31 cellular contexts compared by ENCODE assay signal in genomic region chr3:37605754-37606153, GRCh38.
"Had no signal": no experiment of that assay in that cellular context is flagged by ENCODE, and none has a peak within 500 bp of the region (broad histone marks: within the 10 kb centered on the region; RNA-seq: fewer than 3 reads in every experiment).

No MANE protein-coding gene starts in this region.

- H3K36me3 Mint-ChIP-seq: activated CD8-positive, alpha-beta memory T cell treated with anti-CD3 and anti-CD28 coated beads, Interleukin-2, amount 10 ng/mL, durations not matched to agents 7 days and 5 days; activated naive CD8-positive, alpha-beta T cell; natural killer cell; stimulated activated naive B cell treated with anti-CD40 and anti-IgM and Interleukin-4, amounts not matched to agents 10 μg/mL and 1 μg/mL and 100 μg/mL, for 72 hours had no signal

- H3K4me3 Mint-ChIP-seq: activated B cell treated with CpG ODN at 0.5 μM for 24 hours; activated CD8-positive, alpha-beta memory T cell treated with anti-CD3 and anti-CD28 coated beads, Interleukin-2, amount 10 ng/mL, durations not matched to agents 7 days and 5 days; activated CD8-positive, alpha-beta T cell treated with anti-CD3 and anti-CD28 coated beads, Interleukin-2, amount 10 ng/mL, durations not matched to agents 7 days and 5 days; activated naive CD8-positive, alpha-beta T cell; effector memory CD8-positive, alpha-beta T cell; natural killer cell; stimulated activated naive B cell treated with anti-CD40 and anti-IgM and Interleukin-4, amounts not matched to agents 10 μg/mL and 1 μg/mL and 100 μg/mL, for 72 hours; T-helper 2 cell treated with Interferon-gamma antibody and Interleukin-4, amounts not matched to agents 5 μg/mL and 100 μg/mL, for 36 hours had no signal

- DNase-seq: activated B cell treated with CpG ODN at 0.5 μM for 24 hours; activated CD8-positive, alpha-beta memory T cell treated with anti-CD3 and anti-CD28 coated beads, Interleukin-2, amount 10 ng/mL, durations not matched to agents 7 days and 5 days; activated CD8-positive, alpha-beta T cell treated with anti-CD3 and anti-CD28 coated beads, Interleukin-2, amount 10 ng/mL, durations not matched to agents 7 days and 5 days; activated effector memory CD4-positive, alpha-beta T cell treated with Interleukin-2 at 50 U/mL for 16 hours; activated naive CD4-positive, alpha-beta T cell treated with Interleukin-2 at 50 U/mL for 16 hours; activated T-cell treated with anti-CD3 and anti-CD28 coated beads, Interleukin-2, amount 50 U/mL, for 48 hours; brain microvascular endothelial cell; cortex of kidney; effector memory CD8-positive, alpha-beta T cell; erythroblast; hippocampal formation; left cardiac atrium; mammary epithelial cell; natural killer cell; ovary; retina; small intestine; stimulated activated CD4-positive, alpha-beta T cell treated with anti-CD3 and anti-CD28 coated beads, Interleukin-4, amount 100 ng/mL, for 24 hours; stimulated activated naive B cell treated with anti-CD40 and anti-IgM and Interleukin-4, amounts not matched to agents 10 μg/mL and 1 μg/mL and 100 μg/mL, for 72 hours; stomach; T-helper 1 cell; transverse colon had no signal

- H3K36me3 ChIP-seq: brain microvascular endothelial cell, ovary, stomach, transverse colon had no signal

- H3K4me1 Mint-ChIP-seq: activated B cell treated with CpG ODN at 0.5 μM for 24 hours; activated CD8-positive, alpha-beta memory T cell treated with anti-CD3 and anti-CD28 coated beads, Interleukin-2, amount 10 ng/mL, durations not matched to agents 7 days and 5 days; natural killer cell; stimulated activated naive B cell treated with anti-CD40 and anti-IgM and Interleukin-4, amounts not matched to agents 10 μg/mL and 1 μg/mL and 100 μg/mL, for 72 hours had no signal

- FAIRE-seq: astrocyte, keratinocyte, small intestine, urothelium cell line had no signal

- H3K9me3 Mint-ChIP-seq: activated B cell treated with CpG ODN at 0.5 μM for 24 hours; effector memory CD8-positive, alpha-beta T cell; stimulated activated naive B cell treated with anti-CD40 and anti-IgM and Interleukin-4, amounts not matched to agents 10 μg/mL and 1 μg/mL and 100 μg/mL, for 72 hours; T-helper 2 cell treated with Interferon-gamma antibody and Interleukin-4, amounts not matched to agents 5 μg/mL and 100 μg/mL, for 36 hours had no signal

- H3K27ac Mint-ChIP-seq: activated B cell treated with CpG ODN at 0.5 μM for 24 hours; activated CD8-positive, alpha-beta memory T cell treated with anti-CD3 and anti-CD28 coated beads, Interleukin-2, amount 10 ng/mL, durations not matched to agents 7 days and 5 days; activated CD8-positive, alpha-beta T cell treated with anti-CD3 and anti-CD28 coated beads, Interleukin-2, amount 10 ng/mL, durations not matched to agents 7 days and 5 days; activated naive CD8-positive, alpha-beta T cell; effector memory CD8-positive, alpha-beta T cell; natural killer cell; progenitor cell of endocrine pancreas; stimulated activated naive B cell treated with anti-CD40 and anti-IgM and Interleukin-4, amounts not matched to agents 10 μg/mL and 1 μg/mL and 100 μg/mL, for 72 hours; T-helper 2 cell treated with Interferon-gamma antibody and Interleukin-4, amounts not matched to agents 5 μg/mL and 100 μg/mL, for 36 hours had no signal

- H3K9me3 ChIP-seq: gastroesophageal sphincter, neutrophil, ovary, stomach, transverse colon had no signal

- H3K4me3 ChIP-seq: gastroesophageal sphincter, ovary, stomach, transverse colon had no signal

- H3K27me3 Mint-ChIP-seq: activated B cell treated with CpG ODN at 0.5 μM for 24 hours; progenitor cell of endocrine pancreas; stimulated activated naive B cell treated with anti-CD40 and anti-IgM and Interleukin-4, amounts not matched to agents 10 μg/mL and 1 μg/mL and 100 μg/mL, for 72 hours had no signal

- H3K27ac ChIP-seq: brain microvascular endothelial cell, gastroesophageal sphincter, neutrophil, ovary had no signal

- ATAC-seq: activated CD8-positive, alpha-beta memory T cell treated with anti-CD3 and anti-CD28 coated beads, Interleukin-2, amount 10 ng/mL, durations not matched to agents 7 days and 5 days; activated CD8-positive, alpha-beta T cell treated with anti-CD3 and anti-CD28 coated beads, Interleukin-2, amount 10 ng/mL, durations not matched to agents 7 days and 5 days; effector memory CD8-positive, alpha-beta T cell; gastroesophageal sphincter; left cardiac atrium; natural killer cell; sciatic nerve; stimulated activated naive B cell treated with anti-CD40 and anti-IgM and Interleukin-4, amounts not matched to agents 10 μg/mL and 1 μg/mL and 100 μg/mL, for 72 hours had no signal

- H3K27me3 ChIP-seq: brain microvascular endothelial cell, gastroesophageal sphincter, neutrophil, ovary, stomach, transverse colon had no signal
